ENCODE assay signal across 1 cellular context in genomic region chr15:74833376-74834107, GRCh38.
A peak's percentile ranks its signal among the peaks of the same experiment; 100 is the strongest.
TF ChIP-seq lines count a peak whose summit lies in the region.

No MANE protein-coding gene starts in this region.

TF ChIP-seq in HepG2, 621 proteins besides CTCF, POLR2A, EP300 and RAD21:
- TF ChIP-seq ZNF609 (CRISPR knock-in tag; IDR thresholded peaks at IDR 0.05; ENCODE audit: borderline replicate concordance) (no peak), ZNF724P (CRISPR knock-in tag; IDR thresholded peaks at IDR 0.05; ENCODE audit: borderline replicate concordance) (no peak), ZNF253 (CRISPR knock-in tag; IDR thresholded peaks at IDR 0.05; ENCODE audit: borderline replicate concordance) (no peak), HIC2 (CRISPR knock-in tag; IDR thresholded peaks at IDR 0.05; ENCODE audit: low read depth) (no peak), TFAP4 (IDR thresholded peaks at IDR 0.05; ENCODE audit: borderline replicate concordance, low read depth) (peak; percentile 11; the same call in 1 of the 2 replicates)
